15 cellular contexts compared by ENCODE assay signal in genomic region chr12:15050664-15051063, GRCh38.
A peak's percentile ranks its signal among the peaks of the same experiment; 100 is the strongest.
DNase-seq lines count a peak whose midpoint lies in the region; ATAC-seq, FAIRE-seq and TF ChIP-seq lines count a peak whose summit lies in the region.
"Had no signal": no experiment of that assay in that cellular context is flagged by ENCODE, and none has a peak within 500 bp of the region (broad histone marks: within the 10 kb centered on the region; RNA-seq: fewer than 3 reads in every experiment).

No MANE protein-coding gene starts in this region.

- TF ChIP-seq CTCF in epithelial cell of proximal tubule (conservative IDR thresholded peaks at IDR 0.05; ENCODE audit: low read depth, low read length) (no peak), HepG2 (CRISPR knock-in tag; IDR thresholded peaks at IDR 0.05) (no peak)

- H3K4me2 ChIP-seq in HepG2 (ENCODE audit: low read depth, low read length): no peak overlapping the region
- H3K4me2 ChIP-seq: PC-9 had no signal

- no peak overlapping the region for H3K9ac ChIP-seq in HepG2 (ENCODE audit: insufficient read depth, low read depth, low read length)

- H3K9me3 ChIP-seq in HepG2 (ENCODE audit: low read length): no peaks in the 10 kb centered on the region
- H3K9me3 ChIP-seq: mucosa of descending colon, pancreas had no signal

- in situ Hi-C loops in HepG2 (cut with HindIII; ENCODE audit: extremely low pct_ligation_motif_present, low pct_unique_long_range_greater_than_20kb): no loop called here

- FAIRE-seq in HepG2 (lab: Jason Lieb, UNC): no peak
- FAIRE-seq: pancreas had no signal

- intact Hi-C loops in HepG2 (cut with micrococcal nuclease; ENCODE audit: unreplicated experiment): no loop called here

- no peak overlapping the region for H2AFZ ChIP-seq in HepG2 (ENCODE audit: low read length)

- DNase-seq in DMS 273 treated with DMSO at 0.1 percent for 48 hours (lab: John Stamatoyannopoulos, UW) (peak; percentile 16), NCI-H82 (lab: John Stamatoyannopoulos, UW) (peak; percentile 76), epithelial cell of proximal tubule (ENCODE audit: low read depth) (peak; percentile 49), SKM-1 (lab: John Stamatoyannopoulos, UW; ENCODE audit: unreplicated experiment) (no peak), HepG2 (ENCODE audit: low spot score) (no peak)
- DNase-seq: activated CD8-positive, alpha-beta memory T cell treated with anti-CD3 and anti-CD28 coated beads for 24 hours; C1 segment of cervical spinal cord; dermis blood vessel endothelial cell; mucosa of descending colon; NCI-H2029 treated with DMSO at 0.1 percent for 48 hours; pancreas; PC-9; substantia nigra had no signal

- no peaks in the 10 kb centered on the region for H3K27me3 ChIP-seq in HepG2 (ENCODE audit: control insufficient read depth in 1 of 2, insufficient read depth in 2 of 2, low read length in 2 of 2)
- H3K27me3 ChIP-seq: pancreas had no signal

- H3K27ac ChIP-seq in HepG2 (ENCODE audit: extremely low read length, insufficient read depth, low read length): no peak overlapping the region
- H3K27ac ChIP-seq: pancreas, PC-9 had no signal

- H3K36me3 ChIP-seq in HepG2 (replicated peaks in 1 of 2; ENCODE audit: control insufficient read depth in 1 of 2, insufficient read depth in 2 of 2, low read length in 2 of 2): no peaks in the 10 kb centered on the region
- H3K36me3 ChIP-seq: pancreas had no signal

- no peak for TF ChIP-seq EP300 in HepG2 (IDR thresholded peaks at IDR 0.05; ENCODE audit: low read depth in 2 of 2, low read length in 2 of 2)
- no peak for TF ChIP-seq EP300 in HepG2 (CRISPR knock-in tag; IDR thresholded peaks at IDR 0.05; ENCODE audit: borderline replicate concordance)

- no peaks in the 10 kb centered on the region for H4K20me1 ChIP-seq in HepG2 (ENCODE audit: insufficient read depth, low read length)

- POLR2A ChIA-PET in HepG2 (lab: Yijun Ruan, JAX): no interaction called here

- no peak for TF ChIP-seq RAD21 in HepG2 (CRISPR knock-in tag; IDR thresholded peaks at IDR 0.05)

- no peak overlapping the region for H3K4me3 ChIP-seq in epithelial cell of proximal tubule (ENCODE audit: low read depth, low read length)
- no peak overlapping the region for H3K4me3 ChIP-seq in HepG2 (replicated peaks in 1 of 3; ENCODE audit: insufficient read depth in 1 of 3, low read depth in 2 of 3, low read length in 3 of 3)
- H3K4me3 ChIP-seq: mucosa of descending colon, pancreas, PC-9 had no signal

- ATAC-seq in GM18861 (IDR thresholded peaks at IDR 0.05; ENCODE audit: unreplicated experiment) (peak; percentile 59), GM19455 (IDR thresholded peaks at IDR 0.05; ENCODE audit: unreplicated experiment) (no peak), HepG2 (no peak)
- ATAC-seq: mucosa of descending colon, pancreas had no signal

- no TSS peak for BruUV-seq in HepG2 (replicated peaks; lab: Mats Ljungman, UMichigan)

- H3K79me2 ChIP-seq in HepG2 (ENCODE audit: insufficient read depth, low read length): no peaks in the 10 kb centered on the region

- no peaks in the 10 kb centered on the region for H3K4me1 ChIP-seq in HepG2 (ENCODE audit: insufficient read depth, low read length)
- H3K4me1 ChIP-seq: pancreas had no signal

- WGBS in HepG2 (ENCODE audit: low lambda C conversion rate): 35% methylated on average over 2 of the region's 2 CpGs

- TF ChIP-seq POLR2A in HepG2 (IDR thresholded peaks at IDR 0.05; ENCODE audit: insufficient read depth in 1 of 2, low read depth in 2 of 2, low read length in 2 of 2): no peak

- CTCF ChIA-PET in HepG2 (lab: Yijun Ruan, JAX; ENCODE audit: low intra/inter-chr PET ratio, low total read pairs): no interaction called here

TF ChIP-seq in HepG2, 621 proteins besides CTCF, POLR2A, EP300 and RAD21:
- no peak for TF ChIP-seq CBX5 (CRISPR knock-in tag; IDR thresholded peaks at IDR 0.05; ENCODE audit: borderline replicate concordance)
- no peak for TF ChIP-seq TOPORS (CRISPR knock-in tag; IDR thresholded peaks at IDR 0.05)
- TF ChIP-seq NR2F1 (CRISPR knock-in tag; IDR thresholded peaks at IDR 0.05): no peak
- TF ChIP-seq PRPF4 (IDR thresholded peaks at IDR 0.05; ENCODE audit: low read depth, low read length, poor library complexity, severe bottlenecking): no peak

Comparison
In these comparisons a context has a peak if more than half of its experiments do, and no peak if none do; other contexts are left out.
1. DNase-seq: peak in DMS 273 treated with DMSO at 0.1 percent for 48 hours (single experiment), NCI-H82 (single experiment) and epithelial cell of proximal tubule (single experiment); none in SKM-1 (single experiment) and HepG2 (single experiment).